Comparison of ENCODE assay signal across 23 cellular contexts in genomic region chr3:181609156-181609767, GRCh38.
"Had no signal": no experiment of that assay in that cellular context is flagged by ENCODE, and none has a peak within 500 bp of the region (broad histone marks: within the 10 kb centered on the region; RNA-seq: fewer than 3 reads in every experiment).

No MANE protein-coding gene starts in this region.

- H3K27ac ChIP-seq: brain microvascular endothelial cell, coronary artery, epithelial cell of prostate, suprapubic skin had no signal

- ATAC-seq: activated CD4-positive, CD25-positive, alpha-beta regulatory T cell treated with anti-CD3 and anti-CD28 coated beads, Interleukin-2, amount 50 U/mL, for 24 hours; left lobe of liver; mucosa of descending colon; naive thymus-derived CD4-positive, alpha-beta T cell had no signal

- H3K4me3 Mint-ChIP-seq: activated naive CD8-positive, alpha-beta T cell treated with anti-CD3 and anti-CD28 coated beads, Interleukin-2, amount 10 ng/mL, durations not matched to agents 7 days and 5 days; activated T-helper 1 cell treated with anti-CD3 and anti-CD28 coated beads, Interleukin-12 subunit alpha, Interleukin-12 subunit beta, Interleukin-2, Interleukin-4 antibody, amounts not matched to agents 30 ng/mL and 10 ng/mL and 1 ng/mL, durations not matched to agents 14 hours and 24 hours and 36 hours; central memory CD8-positive, alpha-beta T cell; naive thymus-derived CD4-positive, alpha-beta T cell; type B pancreatic cell had no signal

- H3K27me3 Mint-ChIP-seq: activated naive CD8-positive, alpha-beta T cell treated with anti-CD3 and anti-CD28 coated beads, Interleukin-2, amount 10 ng/mL, durations not matched to agents 7 days and 5 days; central memory CD8-positive, alpha-beta T cell; naive thymus-derived CD4-positive, alpha-beta T cell; type B pancreatic cell had no signal

- H3K9me3 ChIP-seq: mucosa of descending colon, suprapubic skin had no signal

- H3K27ac Mint-ChIP-seq: activated naive CD8-positive, alpha-beta T cell treated with anti-CD3 and anti-CD28 coated beads, Interleukin-2, amount 10 ng/mL, durations not matched to agents 7 days and 5 days; activated T-helper 1 cell treated with anti-CD3 and anti-CD28 coated beads, Interleukin-12 subunit alpha, Interleukin-12 subunit beta, Interleukin-2, Interleukin-4 antibody, amounts not matched to agents 30 ng/mL and 10 ng/mL and 1 ng/mL, durations not matched to agents 14 hours and 24 hours and 36 hours; naive thymus-derived CD4-positive, alpha-beta T cell; type B pancreatic cell had no signal

- H3K4me3 ChIP-seq: coronary artery, mucosa of descending colon, suprapubic skin had no signal

- H3K36me3 Mint-ChIP-seq: activated naive CD8-positive, alpha-beta T cell treated with anti-CD3 and anti-CD28 coated beads, Interleukin-2, amount 10 ng/mL, durations not matched to agents 7 days and 5 days; naive thymus-derived CD4-positive, alpha-beta T cell; type B pancreatic cell had no signal

- DNase-seq: activated naive CD4-positive, alpha-beta T cell; activated naive CD8-positive, alpha-beta T cell treated with anti-CD3 and anti-CD28 coated beads, Interleukin-2, amount 10 ng/mL, durations not matched to agents 7 days and 5 days; brain microvascular endothelial cell; effector memory CD4-positive, alpha-beta T cell; foreskin melanocyte; head of caudate nucleus; islet precursor cell; mucosa of descending colon; naive thymus-derived CD4-positive, alpha-beta T cell; nucleus accumbens; small intestine; stimulated activated CD4-positive, alpha-beta T cell treated with anti-CD3 and anti-CD28 coated beads, Interleukin-4, amount 100 ng/mL, for 24 hours; stimulated activated CD8-positive, alpha-beta memory T cell treated with anti-CD3 and anti-CD28 coated beads, Interleukin-4, amount 100 ng/mL, for 48 hours; stimulated activated naive CD4-positive, alpha-beta T cell treated with Interleukin-2 at 50 U/mL for 16 hours; T-helper 9 cell had no signal

- H3K9me3 Mint-ChIP-seq: activated naive CD8-positive, alpha-beta T cell treated with anti-CD3 and anti-CD28 coated beads, Interleukin-2, amount 10 ng/mL, durations not matched to agents 7 days and 5 days; activated T-helper 1 cell treated with anti-CD3 and anti-CD28 coated beads, Interleukin-12 subunit alpha, Interleukin-12 subunit beta, Interleukin-2, Interleukin-4 antibody, amounts not matched to agents 30 ng/mL and 10 ng/mL and 1 ng/mL, durations not matched to agents 14 hours and 24 hours and 36 hours; naive thymus-derived CD4-positive, alpha-beta T cell; type B pancreatic cell had no signal

- H3K4me1 ChIP-seq: suprapubic skin had no signal

- H3K27me3 ChIP-seq: brain microvascular endothelial cell, suprapubic skin had no signal

- H3K36me3 ChIP-seq: brain microvascular endothelial cell, suprapubic skin had no signal

- FAIRE-seq: small intestine had no signal

- H3K4me1 Mint-ChIP-seq: activated naive CD8-positive, alpha-beta T cell treated with anti-CD3 and anti-CD28 coated beads, Interleukin-2, amount 10 ng/mL, durations not matched to agents 7 days and 5 days; central memory CD8-positive, alpha-beta T cell; naive thymus-derived CD4-positive, alpha-beta T cell had no signal
